Comparison of ENCODE assay signal across 15 cellular contexts in genomic region chr14:63647696-63648410, GRCh38. TPM values are rescaled to one million over a fixed set of nuclear protein-coding genes. Genes with fewer than 3 reads are reported as not detected.
DNase-seq lines count a peak whose midpoint lies in the region; ATAC-seq and TF ChIP-seq lines count a peak whose summit lies in the region.
"Had no signal": no experiment of that assay in that cellular context is flagged by ENCODE, and none has a peak within 500 bp of the region (broad histone marks: within the 10 kb centered on the region; RNA-seq: fewer than 3 reads in every experiment).

No MANE protein-coding gene starts in this region.

- TF ChIP-seq CTCF in progenitor cell of endocrine pancreas (IDR thresholded peaks at IDR 0.05; ENCODE audit: unreplicated experiment): no peak

- H3K4me1 Mint-ChIP-seq in activated CD4-positive, alpha-beta T cell treated with anti-CD3 and anti-CD28 coated beads for 36 hours: peaks cover 55% of the 10 kb centered on the region
- peaks cover 16% of the 10 kb centered on the region for H3K4me1 Mint-ChIP-seq in activated T-helper 17 cell treated with anti-CD3 and anti-CD28 coated beads, Interleukin-2, amount 50 U/mL, for 72 hours
- peaks cover 4% of the 10 kb centered on the region for H3K4me1 Mint-ChIP-seq in progenitor cell of endocrine pancreas (ENCODE audit: low read depth)

- no peak overlapping the region for H3K4me3 Mint-ChIP-seq in activated CD4-positive, alpha-beta T cell treated with anti-CD3 and anti-CD28 coated beads for 36 hours
- H3K4me3 Mint-ChIP-seq in activated T-helper 17 cell treated with anti-CD3 and anti-CD28 coated beads, Interleukin-2, amount 50 U/mL, for 72 hours: no peak overlapping the region
- H3K4me3 Mint-ChIP-seq in progenitor cell of endocrine pancreas (ENCODE audit: low read depth): no peak overlapping the region

- no peak for ATAC-seq in activated CD4-positive, alpha-beta T cell treated with anti-CD3 and anti-CD28 coated beads for 36 hours
- ATAC-seq in HG02623 (IDR thresholded peaks at IDR 0.05; ENCODE audit: unreplicated experiment): peak; percentile 62
- peak; percentile 34 for ATAC-seq in activated T-helper 17 cell treated with anti-CD3 and anti-CD28 coated beads, Interleukin-2, amount 50 U/mL, for 72 hours (replicated peaks)
- ATAC-seq: lower lobe of right lung had no signal

- peak overlapping the region; percentile 14 for H3K27ac Mint-ChIP-seq in activated CD4-positive, alpha-beta T cell treated with anti-CD3 and anti-CD28 coated beads for 36 hours
- H3K27ac Mint-ChIP-seq in activated T-helper 17 cell treated with anti-CD3 and anti-CD28 coated beads, Interleukin-2, amount 50 U/mL, for 72 hours: peak overlapping the region; percentile 55
- H3K27ac Mint-ChIP-seq in progenitor cell of endocrine pancreas: peak overlapping the region; percentile 19

- intact Hi-C loops in activated CD4-positive, alpha-beta T cell treated with anti-CD3 and anti-CD28 coated beads for 36 hours (cut with DNase I, micrococcal nuclease): loop anchor here (10.0 kb wide), 3 partner anchors 647 to 1953 kb away; partner anchors contain the start of genes CHURC1 (in 1 of the 2), ESR2 (in 1 of the 2) and HIF1A (in 1 of the 2)
- intact Hi-C loops in cardiac septum (cut with DNase I): no loop called here

- no peaks in the 10 kb centered on the region for H3K9me3 Mint-ChIP-seq in activated CD4-positive, alpha-beta T cell treated with anti-CD3 and anti-CD28 coated beads for 36 hours (ENCODE audit: low read depth)
- no peaks in the 10 kb centered on the region for H3K9me3 Mint-ChIP-seq in activated T-helper 17 cell treated with anti-CD3 and anti-CD28 coated beads, Interleukin-2, amount 50 U/mL, for 72 hours
- H3K9me3 Mint-ChIP-seq in progenitor cell of endocrine pancreas (ENCODE audit: low read depth): no peaks in the 10 kb centered on the region

- H3K27me3 Mint-ChIP-seq in activated CD4-positive, alpha-beta T cell treated with anti-CD3 and anti-CD28 coated beads for 36 hours: no peaks in the 10 kb centered on the region
- H3K27me3 Mint-ChIP-seq in activated T-helper 17 cell treated with anti-CD3 and anti-CD28 coated beads, Interleukin-2, amount 50 U/mL, for 72 hours: no peaks in the 10 kb centered on the region
- H3K27me3 Mint-ChIP-seq in progenitor cell of endocrine pancreas: no peaks in the 10 kb centered on the region

- CTCF ChIA-PET in activated CD4-positive, alpha-beta T cell treated with anti-CD3 and anti-CD28 coated beads for 36 hours (lab: Charles Lee): interaction anchor here (1.2 to 2.0 kb wide), 2 partner anchors 15 to 36 kb away, joined by 3 to 8 read pairs; no protein-coding TSS in a partner anchor

- peak; percentile 22 for DNase-seq in activated CD4-positive, alpha-beta T cell treated with anti-CD3 and anti-CD28 coated beads for 36 hours
- no peak for DNase-seq in activated CD4-positive, alpha-beta T cell treated with anti-CD3 and anti-CD28 coated beads, Interleukin-2, amount 50 U/mL, for 48 hours
- DNase-seq in progenitor cell of endocrine pancreas (ENCODE audit: low spot score, unreplicated experiment) (no peak), NCI-H146 (lab: John Stamatoyannopoulos, UW) (no peak), T-helper 9 cell (no peak), cardiac septum (ENCODE audit: low spot score) (no peak)
- DNase-seq: activated gamma-delta T cell treated with Interleukin-2 at 50 U/mL for 16 hours, erythroblast, KG1, lower lobe of right lung, NCI-H187, T-helper 1 cell, tibial artery had no signal

- H3K36me3 Mint-ChIP-seq in activated CD4-positive, alpha-beta T cell treated with anti-CD3 and anti-CD28 coated beads for 36 hours (ENCODE audit: low read depth): peaks cover 20% of the 10 kb centered on the region
- H3K36me3 Mint-ChIP-seq in activated T-helper 17 cell treated with anti-CD3 and anti-CD28 coated beads, Interleukin-2, amount 50 U/mL, for 72 hours (ENCODE audit: low read depth): no peaks in the 10 kb centered on the region
- H3K36me3 Mint-ChIP-seq in progenitor cell of endocrine pancreas (ENCODE audit: insufficient read depth): no peaks in the 10 kb centered on the region

- POLR2A ChIA-PET in activated CD4-positive, alpha-beta T cell treated with anti-CD3 and anti-CD28 coated beads for 36 hours (lab: Charles Lee): no interaction called here

RNA-seq across cellular contexts. Expression of gene WDR89, which starts 6.2 kb away (rescaled TPM):
- total RNA-seq in activated CD4-positive, alpha-beta T cell treated with anti-CD3 and anti-CD28 coated beads for 36 hours: 10 to 100 TPM; 13.9 to 27.2 TPM
- total RNA-seq in activated T-helper 17 cell treated with anti-CD3 and anti-CD28 coated beads, Interleukin-2, amount 50 U/mL, for 72 hours: 10 to 100 TPM; 22.0 to 23.8 TPM
- total RNA-seq in progenitor cell of endocrine pancreas: 18.6 and 20.6 TPM in 2 replicates
- total RNA-seq in cardiac septum: 6.9 TPM
